Comparison of ENCODE assay signal across 8 cellular contexts in genomic region chr14:77024171-77024627, GRCh38. TPM values are rescaled to one million over a fixed set of nuclear protein-coding genes. Genes with fewer than 3 reads are reported as not detected.
A peak's percentile ranks its signal among the peaks of the same experiment; 100 is the strongest.
DNase-seq lines count a peak whose midpoint lies in the region; ATAC-seq and TF ChIP-seq lines count a peak whose summit lies in the region.

No MANE protein-coding gene starts in this region.

- no peaks in the 10 kb centered on the region for H3K9me3 Mint-ChIP-seq in natural killer cell treated with Interleukin-12 subunit alpha and Interleukin-12 subunit beta and Interleukin-15 and Interleukin-18, amount 100 ng/mL, for 72 hours

- peaks cover 0 to 10% (median 0%) of the 10 kb centered on the region in 3 donors for H3K36me3 ChIP-seq in tibial nerve

- H3K27ac Mint-ChIP-seq in natural killer cell treated with Interleukin-12 subunit alpha and Interleukin-12 subunit beta and Interleukin-15 and Interleukin-18, amount 100 ng/mL, for 72 hours, result peak overlapping the region; percentile 59 to 83

- H3K27me3 Mint-ChIP-seq in natural killer cell treated with Interleukin-12 subunit alpha and Interleukin-12 subunit beta and Interleukin-15 and Interleukin-18, amount 100 ng/mL, for 72 hours, result no peaks in the 10 kb centered on the region

- H3K4me1 Mint-ChIP-seq in natural killer cell treated with Interleukin-12 subunit alpha and Interleukin-12 subunit beta and Interleukin-15 and Interleukin-18, amount 100 ng/mL, for 72 hours (ENCODE audit: low read depth in 2 of 2), result peaks cover 31 to 41% of the 10 kb centered on the region in 2 donors

- TF ChIP-seq CTCF in AG09309 (IDR thresholded peaks at IDR 0.05; ENCODE audit: control insufficient read depth, insufficient read depth, low read depth, low read length, missing control alignments), result no peak
- TF ChIP-seq CTCF in epithelial cell of esophagus (IDR thresholded peaks at IDR 0.05; ENCODE audit: insufficient read depth, low read depth, low read length, missing control alignments), result no peak
- no peak for TF ChIP-seq CTCF in tibial nerve (IDR thresholded peaks at IDR 0.05)

- no peaks in the 10 kb centered on the region for H3K27me3 ChIP-seq in tibial nerve

- peak overlapping the region in 3 of 4 donors; percentile 62 to 99 (median 99) for H3K27ac ChIP-seq in tibial nerve

- 29 to 34% methylated on average over 14 of the region's 14 CpGs for WGBS in tibial nerve, 2 donors

- peaks cover 0 to 50% (median 35%) of the 10 kb centered on the region in 4 donors for H3K4me1 ChIP-seq in tibial nerve

- peak overlapping the region; percentile 84 for H3K4me3 Mint-ChIP-seq in natural killer cell treated with Interleukin-12 subunit alpha and Interleukin-12 subunit beta and Interleukin-15 and Interleukin-18, amount 100 ng/mL, for 72 hours

- no peak for TF ChIP-seq EP300 in tibial nerve (IDR thresholded peaks at IDR 0.05)

- DNase-seq in AG09309 (ENCODE audit: low read depth) (no peak), NCI-H1105 treated with DMSO at 0.1 percent for 48 hours (lab: John Stamatoyannopoulos, UW) (peak; percentile 70), epithelial cell of esophagus (ENCODE audit: low read depth) (no peak), tibial nerve (ENCODE audit: low spot score in 2 of 2) (no peak), GOT3 (lab: John Stamatoyannopoulos, UW) (no peak)
- peak in 2 of 3 experiments; percentile 29 to 51 for DNase-seq in activated CD8-positive, alpha-beta memory T cell treated with anti-CD3 and anti-CD28 coated beads for 48 hours (ENCODE audit: low read depth in 2 of 3, low spot score in 2 of 3)
- peak; percentile 78 for DNase-seq in natural killer cell treated with Interleukin-12 subunit alpha and Interleukin-12 subunit beta and Interleukin-15 and Interleukin-18, amount 100 ng/mL, for 72 hours (ENCODE audit: low spot score)

- H3K4me3 ChIP-seq in AG09309 (ENCODE audit: control insufficient read depth, low read depth, low read length) (peak overlapping the region; percentile 83), epithelial cell of esophagus (ENCODE audit: low read length) (peak overlapping the region; percentile 68), tibial nerve (peak overlapping the region; percentile 0 to 96 (median 48))

- H3K9me3 ChIP-seq in tibial nerve, result no peaks in the 10 kb centered on the region

- TF ChIP-seq POLR2A in tibial nerve (IDR thresholded peaks at IDR 0.05), result no peak

- H3K36me3 Mint-ChIP-seq in natural killer cell treated with Interleukin-12 subunit alpha and Interleukin-12 subunit beta and Interleukin-15 and Interleukin-18, amount 100 ng/mL, for 72 hours, result peaks cover 8% of the 10 kb centered on the region

- ATAC-seq in natural killer cell treated with Interleukin-12 subunit alpha and Interleukin-12 subunit beta and Interleukin-15 and Interleukin-18, amount 100 ng/mL, for 72 hours, result no peak
- no peak for ATAC-seq in GM19351 (IDR thresholded peaks at IDR 0.05; ENCODE audit: unreplicated experiment)

RNA-seq across cellular contexts. Expression of gene IRF2BPL, which starts 4.3 kb away (rescaled TPM):
- 10 to 100 TPM; 18.0 to 28.9 TPM for total RNA-seq in natural killer cell treated with Interleukin-12 subunit alpha and Interleukin-12 subunit beta and Interleukin-15 and Interleukin-18, amount 100 ng/mL, for 72 hours
- total RNA-seq in tibial nerve, result 10 to 100 TPM; 52.4 to 69.2 (median 60.7) TPM

Comparison
In these comparisons a context has a peak if more than half of its experiments do, and no peak if none do; other contexts are left out.
1. DNase-seq: peak in NCI-H1105 treated with DMSO at 0.1 percent for 48 hours (single experiment), activated CD8-positive, alpha-beta memory T cell treated with anti-CD3 and anti-CD28 coated beads for 48 hours (2 of 3) and natural killer cell treated with Interleukin-12 subunit alpha and Interleukin-12 subunit beta and Interleukin-15 and Interleukin-18, amount 100 ng/mL, for 72 hours (single experiment); none in AG09309 (single experiment), epithelial cell of esophagus (single experiment), tibial nerve (0 of 2) and GOT3 (single experiment).
2. Peak in every context shown above with its lines, with median percentiles within 50 percentile points of each other: H3K4me3 ChIP-seq.